ENCODE assay signal across 1 cellular context in genomic region chr1:209652873-209653401, GRCh38.
A peak's percentile ranks its signal among the peaks of the same experiment; 100 is the strongest.
TF ChIP-seq lines count a peak whose summit lies in the region.

No MANE protein-coding gene starts in this region.

TF ChIP-seq in HEK293, 187 proteins besides CTCF, POLR2A, EP300 and RAD21 (continued from another document and continues in another):
- TF ChIP-seq AEBP2 (tag by site-specific recombination; IDR thresholded peaks at IDR 0.05; ENCODE audit: borderline replicate concordance) (no peak), ZNF777 (tag by site-specific recombination; IDR thresholded peaks at IDR 0.05; ENCODE audit: borderline replicate concordance) (no peak), RBAK (tag by site-specific recombination; IDR thresholded peaks at IDR 0.05) (no peak), GLIS1 (tag by site-specific recombination; IDR thresholded peaks at IDR 0.05) (peak; percentile 74), ZNF398 (tag by site-specific recombination; IDR thresholded peaks at IDR 0.05) (peak; percentile 77), ZNF837 (tag by site-specific recombination; IDR thresholded peaks at IDR 0.05) (no peak), REST (tag by site-specific recombination; IDR thresholded peaks at IDR 0.05) (peak; percentile 91), ZBTB11 (tag by site-specific recombination; conservative IDR thresholded peaks at IDR 0.05; ENCODE audit: low read depth) (no peak), SP7 (tag by site-specific recombination; IDR thresholded peaks at IDR 0.05) (no peak), ZNF473 (tag by site-specific recombination; IDR thresholded peaks at IDR 0.05) (no peak), ZNF792 (tag by site-specific recombination; IDR thresholded peaks at IDR 0.05) (no peak), ZNF16 (tag by site-specific recombination; IDR thresholded peaks at IDR 0.05; ENCODE audit: low read depth) (no peak), BCL11B (tag by site-specific recombination; IDR thresholded peaks at IDR 0.05; ENCODE audit: low read depth) (no peak), FEZF1 (tag by site-specific recombination; IDR thresholded peaks at IDR 0.05) (peak; percentile 52), GLIS2 (tag by site-specific recombination; IDR thresholded peaks at IDR 0.05) (no peak), HOXA7 (CRISPR knock-in tag; IDR thresholded peaks at IDR 0.05; ENCODE audit: borderline replicate concordance) (no peak), OVOL3 (tag by site-specific recombination; IDR thresholded peaks at IDR 0.05) (no peak), ZNF223 (tag by site-specific recombination; IDR thresholded peaks at IDR 0.05) (no peak), PATZ1 (tag by site-specific recombination; IDR thresholded peaks at IDR 0.05) (peak; percentile 79), ZNF138 (tag by site-specific recombination; IDR thresholded peaks at IDR 0.05; ENCODE audit: borderline replicate concordance) (no peak), SCRT1 (tag by site-specific recombination; IDR thresholded peaks at IDR 0.05; ENCODE audit: borderline replicate concordance) (peak; percentile 97), PRDM10 (tag by site-specific recombination; IDR thresholded peaks at IDR 0.05) (peak; percentile 67), ZNF184 (tag by site-specific recombination; IDR thresholded peaks at IDR 0.05) (no peak), ZNF488 (tag by site-specific recombination; IDR thresholded peaks at IDR 0.05) (no peak), KLF8 (tag by site-specific recombination; IDR thresholded peaks at IDR 0.05) (no peak), ZSCAN23 (tag by site-specific recombination; IDR thresholded peaks at IDR 0.05) (no peak), ZNF623 (tag by site-specific recombination; IDR thresholded peaks at IDR 0.05) (no peak), ZNF18 (tag by site-specific recombination; IDR thresholded peaks at IDR 0.05) (no peak), ZNF169 (tag by site-specific recombination; IDR thresholded peaks at IDR 0.05) (no peak), MYNN (tag by site-specific recombination; IDR thresholded peaks at IDR 0.05; ENCODE audit: borderline replicate concordance) (no peak), MEIS1 (CRISPR knock-in tag; IDR thresholded peaks at IDR 0.05; ENCODE audit: borderline replicate concordance) (peak; percentile 85), ZNF19 (tag by site-specific recombination; IDR thresholded peaks at IDR 0.05; ENCODE audit: low read depth) (no peak), ZNF768 (tag by site-specific recombination; IDR thresholded peaks at IDR 0.05) (no peak), PRDM1 (tag by site-specific recombination; IDR thresholded peaks at IDR 0.05) (peak; percentile 54; the same call in 1 of the 2 replicates), ZBTB8A (tag by site-specific recombination; IDR thresholded peaks at IDR 0.05) (no peak), ZNF558 (tag by site-specific recombination; IDR thresholded peaks at IDR 0.05) (no peak), EGR2 (tag by site-specific recombination; IDR thresholded peaks at IDR 0.05; ENCODE audit: low read depth) (no peak), ZNF600 (tag by site-specific recombination; IDR thresholded peaks at IDR 0.05) (0 out of 2 replicates have a peak, but pooled peaks have one; percentile 47), ZSCAN16 (tag by site-specific recombination; IDR thresholded peaks at IDR 0.05) (no peak), ZNF175 (tag by site-specific recombination; IDR thresholded peaks at IDR 0.05) (no peak), ZNF121 (tag by site-specific recombination; IDR thresholded peaks at IDR 0.05) (no peak), ELK4 (IDR thresholded peaks at IDR 0.05; ENCODE audit: borderline replicate concordance, low read depth, low read length) (no peak), HOXC10 (CRISPR knock-in tag; IDR thresholded peaks at IDR 0.05) (no peak), ZEB2 (tag by site-specific recombination; IDR thresholded peaks at IDR 0.05) (no peak), ZNF214 (tag by site-specific recombination; IDR thresholded peaks at IDR 0.05; ENCODE audit: borderline replicate concordance) (no peak), ZNF350 (tag by site-specific recombination; IDR thresholded peaks at IDR 0.05) (no peak)
